33 cellular contexts compared by ENCODE assay signal in genomic region chr6:108285381-108285780, GRCh38.
"Had no signal": no experiment of that assay in that cellular context is flagged by ENCODE, and none has a peak within 500 bp of the region (broad histone marks: within the 10 kb centered on the region; RNA-seq: fewer than 3 reads in every experiment).

No MANE protein-coding gene starts in this region.

- FAIRE-seq: astrocyte, TTC549 had no signal

- H3K9me3 ChIP-seq: adrenal gland, body of pancreas, breast epithelium had no signal

- H3K4me1 ChIP-seq: adrenal gland, body of pancreas, breast epithelium had no signal

- ATAC-seq: activated CD8-positive, alpha-beta T cell treated with anti-CD3 and anti-CD28 coated beads for 36 hours; activated naive CD4-positive, alpha-beta T cell treated with anti-CD3 and anti-CD28 coated beads, Interleukin-2, amount 50 U/mL, for 72 hours; activated T-cell treated with anti-CD3 and anti-CD28 coated beads, Interleukin-2, amount 50 U/mL, for 4 hours; activated T-cell treated with anti-CD3 and anti-CD28 coated beads, Interleukin-2, amount 50 U/mL, for 72 hours; activated T-helper 17 cell treated with anti-CD3 and anti-CD28 coated beads, Interleukin-2, amount 50 U/mL, for 72 hours; body of pancreas had no signal

- H3K36me3 ChIP-seq: adrenal gland, brain microvascular endothelial cell, breast epithelium had no signal

- DNase-seq: activated B cell treated with CpG ODN at 0.5 μM for 24 hours; activated CD4-positive, alpha-beta memory T cell treated with anti-CD3 and anti-CD28 coated beads for 36 hours; activated CD4-positive, alpha-beta T cell treated with anti-CD3 and anti-CD28 coated beads for 4 hours; activated CD4-positive, alpha-beta T cell treated with anti-CD3 and anti-CD28 coated beads, Interleukin-2, amount 10 ng/mL, durations not matched to agents 24 days and 14 days; activated CD4-positive, alpha-beta T cell treated with anti-CD3 and anti-CD28 coated beads, Interleukin-2, amount 50 U/mL, for 1 hour; activated CD4-positive, alpha-beta T cell treated with anti-CD3 and anti-CD28 coated beads, Interleukin-2, amount 50 U/mL, for 4 hours; activated CD4-positive, CD25-positive, alpha-beta regulatory T cell treated with anti-CD3 and anti-CD28 coated beads, Interleukin-2, amount 50 U/mL, for 72 hours; activated CD8-positive, alpha-beta memory T cell treated with anti-CD3 and anti-CD28 coated beads, Interleukin-2, amount 50 U/mL, for 4 hours; activated CD8-positive, alpha-beta T cell treated with anti-CD3 and anti-CD28 coated beads for 36 hours; activated effector memory CD4-positive, alpha-beta T cell treated with anti-CD3 and anti-CD28 coated beads, Interleukin-2, amount 50 U/mL, for 16 hours; activated gamma-delta T cell treated with Interleukin-2 at 50 U/mL for 16 hours; activated naive CD4-positive, alpha-beta T cell; activated naive CD4-positive, alpha-beta T cell treated with anti-CD3 and anti-CD28 coated beads for 36 hours; activated naive CD4-positive, alpha-beta T cell treated with anti-CD3 and anti-CD28 coated beads, Interleukin-2, amount 50 U/mL, for 16 hours; activated naive CD8-positive, alpha-beta T cell treated with anti-CD3 and anti-CD28 coated beads for 36 hours; activated T-cell treated with anti-CD3 and anti-CD28 coated beads for 4 hours; activated T-cell treated with anti-CD3 and anti-CD28 coated beads, Interleukin-2, amount 50 U/mL, for 1 hour; activated T-cell treated with anti-CD3 and anti-CD28 coated beads, Interleukin-2, amount 50 U/mL, for 4 hours; activated T-cell treated with anti-CD3 and anti-CD28 coated beads, Interleukin-2, amount 50 U/mL, for 72 hours; adrenal gland; amniotic stem cell; aorta; body of pancreas; brain microvascular endothelial cell; central memory CD4-positive, alpha-beta T cell; T-helper 2 cell; T-helper 9 cell had no signal

- H3K27me3 ChIP-seq: adrenal gland, body of pancreas, brain microvascular endothelial cell, breast epithelium had no signal

- H3K4me3 ChIP-seq: adrenal gland, body of pancreas, breast epithelium had no signal

- H3K27ac ChIP-seq: adrenal gland, body of pancreas, brain microvascular endothelial cell, breast epithelium, VCaP had no signal
